Comparison of ENCODE assay signal across 8 cellular contexts in genomic region chr20:50071039-50071888, GRCh38. TPM values are rescaled to one million over a fixed set of nuclear protein-coding genes. Genes with fewer than 3 reads are reported as not detected.
DNase-seq lines count a peak whose midpoint lies in the region; ATAC-seq and TF ChIP-seq lines count a peak whose summit lies in the region.

No MANE protein-coding gene starts in this region.

- no peaks in the 10 kb centered on the region for H3K27me3 ChIP-seq in dorsolateral prefrontal cortex

- peak; percentile 90 for ATAC-seq in HG03571 (IDR thresholded peaks at IDR 0.05; ENCODE audit: unreplicated experiment)

- H3K4me3 ChIP-seq in dorsolateral prefrontal cortex, result peak overlapping the region; percentile 39 to 75 (median 58)

- peak; percentile 90 for DNase-seq in AG08395 (ENCODE audit: low spot score)
- peak; percentile 94 for DNase-seq in GM19238 (ENCODE audit: insufficient read length, low spot score)
- DNase-seq in NCI-H748 treated with DMSO at 0.1 percent for 48 hours (lab: John Stamatoyannopoulos, UW), result peak; percentile 62
- peak; percentile 88 to 91 for DNase-seq in activated CD4-positive, alpha-beta T cell treated with anti-CD3 and anti-CD28 coated beads, Interleukin-2, amount 50 U/mL, for 4 hours
- DNase-seq in dorsolateral prefrontal cortex, result peak; percentile 81 to 95 (median 86)
- DNase-seq in lung microvascular endothelial cell (ENCODE audit: low read depth in 2 of 2), result peak; percentile 77 to 88
- DNase-seq in stimulated activated CD4-positive, alpha-beta T cell treated with anti-CD3 and anti-CD28 coated beads, TNF-alpha, amount 100 ng/mL, for 4 hours (ENCODE audit: low read depth in 3 of 3), result peak; percentile 85 to 96 (median 86)

- H3K27ac ChIP-seq in dorsolateral prefrontal cortex, result peak overlapping the region in 19 of 59 donors; percentile 10 to 84 (median 59)

- intact Hi-C loops in dorsolateral prefrontal cortex (cut with DNase I), result loop anchor here (1.0 kb wide), 1 partner anchor 92 kb away; no protein-coding TSS in a partner anchor

- TF ChIP-seq CTCF in dorsolateral prefrontal cortex (IDR thresholded peaks at IDR 0.05 in 54 of 56, conservative IDR thresholded peaks at IDR 0.05 in 2 of 56; ENCODE audit: low read depth in 1 of 56, partially characterized antibody in 56 of 56), result peak; percentile 96 to 100 (median 100)

RNA-seq across cellular contexts. Expression of gene UBE2V1, which starts 41.7 kb away (rescaled TPM):
- total RNA-seq in dorsolateral prefrontal cortex, result 100 to 1,000 TPM in 113 of 120 experiments, 10 to 100 TPM in 7; 81.1 to 180 (median 135) TPM
- total RNA-seq in lung microvascular endothelial cell, result 21.0 and 26.2 TPM in 2 replicates
